Comparison of ENCODE assay signal across 8 cellular contexts in the genomic region with DNA sequence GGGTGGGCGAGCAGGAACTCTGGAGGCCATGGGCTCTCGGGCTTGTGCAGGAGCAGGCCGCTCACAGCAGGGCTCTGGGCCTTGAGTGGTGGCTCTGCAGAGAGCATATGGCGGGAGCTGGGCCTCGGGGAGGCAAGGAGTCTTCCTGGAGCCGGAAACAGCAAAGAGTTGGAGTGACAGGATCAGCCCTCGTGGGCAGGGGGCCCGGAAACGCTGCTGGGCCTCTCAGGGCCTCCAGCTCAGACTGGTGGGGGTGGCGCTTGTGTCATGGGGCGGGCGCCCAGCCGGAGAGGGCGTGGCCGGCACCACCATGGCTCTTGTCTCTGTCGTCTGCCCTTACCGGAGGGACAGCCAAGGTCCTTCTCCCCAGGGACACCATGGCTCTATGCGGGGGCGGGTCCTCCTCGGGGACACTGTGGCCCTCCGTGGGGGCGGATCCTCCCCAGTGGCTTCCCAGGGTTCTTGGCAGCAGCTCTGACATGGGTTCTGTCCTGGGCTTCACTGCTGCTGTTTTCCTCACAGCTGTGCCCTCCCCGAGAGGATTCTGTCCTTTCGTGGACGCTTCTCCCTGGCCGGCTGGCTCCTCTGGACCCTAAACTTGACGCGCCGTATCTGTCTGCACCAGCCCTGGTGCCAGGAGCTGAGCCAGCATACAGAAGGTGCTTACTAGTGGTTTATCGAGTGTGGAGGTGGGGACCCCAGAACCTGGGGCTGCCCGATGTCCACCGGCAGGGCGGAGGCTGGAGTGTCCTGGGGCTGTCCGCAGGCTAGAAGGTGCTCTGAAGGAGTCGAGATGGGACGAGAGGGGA. TPM values are rescaled to one million over a fixed set of nuclear protein-coding genes. Genes with fewer than 3 reads are reported as not detected.
DNase-seq lines count a peak whose midpoint lies in the region; ATAC-seq, FAIRE-seq and TF ChIP-seq lines count a peak whose summit lies in the region.

No MANE protein-coding gene starts in this region.

- no peaks in the 10 kb centered on the region for H3K36me3 ChIP-seq in astrocyte (ENCODE audit: insufficient read depth, low read length)

- peaks cover 6% of the 10 kb centered on the region for H3K4me1 ChIP-seq in astrocyte (ENCODE audit: insufficient read depth, low read length)

- peak; percentile 90 for DNase-seq in AG08395 (ENCODE audit: low spot score)
- peak in 3 of 5 donors; percentile 38 to 65 (median 45) for DNase-seq in T-helper 1 cell
- peak; percentile 38 for DNase-seq in astrocyte (ENCODE audit: low read depth)
- peak; percentile 57 for DNase-seq in iPS-NIHi7 (ENCODE audit: extremely low spot score)
- DNase-seq in stimulated activated CD4-positive, alpha-beta T cell treated with anti-CD3 and anti-CD28 coated beads, Interleukin-15, amount 100 ng/mL, for 48 hours (ENCODE audit: low read depth in 2 of 2): peak; percentile 49 to 65
- no peak for DNase-seq in NCI-H446 treated with DMSO at 0.1 percent for 48 hours (lab: John Stamatoyannopoulos, UW)

- H3K79me2 ChIP-seq in astrocyte (ENCODE audit: insufficient read depth, low read length): peaks cover 58% of the 10 kb centered on the region

- no peaks in the 10 kb centered on the region for H3K9me3 Mint-ChIP-seq in astrocyte (ENCODE audit: unreplicated experiment)

- no peak for TF ChIP-seq CTCF in astrocyte (IDR thresholded peaks at IDR 0.05; ENCODE audit: insufficient read depth, low read depth, low read length)

- no peak for FAIRE-seq in astrocyte (lab: Jason Lieb, UNC)

- peaks cover 2% of the 10 kb centered on the region for H3K36me3 Mint-ChIP-seq in astrocyte (ENCODE audit: low read depth, unreplicated experiment)

- no peak overlapping the region for H3K27ac Mint-ChIP-seq in astrocyte (ENCODE audit: unreplicated experiment)

- H3K27ac ChIP-seq in astrocyte (ENCODE audit: low read depth, low read length): no peak overlapping the region

- H3K4me2 ChIP-seq in astrocyte (ENCODE audit: low read length): peak overlapping the region; percentile 44

- H3K4me3 Mint-ChIP-seq in astrocyte (ENCODE audit: unreplicated experiment): no peak overlapping the region

- H3K4me3 ChIP-seq in astrocyte (ENCODE audit: insufficient read depth, low read depth, low read length): no peak overlapping the region

- peaks cover 10% of the 10 kb centered on the region for H3K4me1 Mint-ChIP-seq in astrocyte (ENCODE audit: low read depth, unreplicated experiment)

- no peaks in the 10 kb centered on the region for H3K9me3 ChIP-seq in astrocyte (ENCODE audit: insufficient read depth, low read depth, low read length)

- peaks cover 75% of the 10 kb centered on the region for H4K20me1 ChIP-seq in astrocyte (ENCODE audit: insufficient read depth, low read length)

- no peak overlapping the region for H2AFZ ChIP-seq in astrocyte (ENCODE audit: low read depth, low read length)

- H3K27me3 ChIP-seq in astrocyte (ENCODE audit: insufficient read depth, low read length): no peaks in the 10 kb centered on the region

- H3K27me3 Mint-ChIP-seq in astrocyte (ENCODE audit: low read depth, unreplicated experiment): no peaks in the 10 kb centered on the region

- ATAC-seq in GM21723 (IDR thresholded peaks at IDR 0.05; ENCODE audit: unreplicated experiment) (peak; percentile 70), GM21526 (IDR thresholded peaks at IDR 0.05; ENCODE audit: low FRiP score, unreplicated experiment) (no peak)

- H3K9ac ChIP-seq in astrocyte (ENCODE audit: low read length): peak overlapping the region; percentile 17

RNA-seq across cellular contexts. Expression of gene FBRSL1, which starts 17.0 kb away (rescaled TPM):
- 36.6 and 43.8 TPM in 2 replicates for total RNA-seq in astrocyte
